ENCODE assay signal across 8 cellular contexts in genomic region chr4:112230879-112231778, GRCh38. TPM values are rescaled to one million over a fixed set of nuclear protein-coding genes. Genes with fewer than 3 reads are reported as not detected.
A peak's percentile ranks its signal among the peaks of the same experiment; 100 is the strongest.
DNase-seq lines count a peak whose midpoint lies in the region; ATAC-seq and TF ChIP-seq lines count a peak whose summit lies in the region.

No MANE protein-coding gene starts in this region.

- no peaks in the 10 kb centered on the region for H3K9me3 Mint-ChIP-seq in CD4-positive, alpha-beta T cell

- no peaks in the 10 kb centered on the region for H3K27me3 ChIP-seq in CD4-positive, alpha-beta T cell (ENCODE audit: control insufficient read depth, insufficient read depth, low read length)
- no peaks in the 10 kb centered on the region for H3K27me3 ChIP-seq in lung (ENCODE audit: control insufficient read depth, insufficient read depth)

- H3K4me3 ChIP-seq in lung: peak overlapping the region; percentile 99

- POLR2A ChIA-PET in CD4-positive, alpha-beta T cell (lab: Charles Lee): interaction anchor here (0.9 to 2.3 kb wide), 7 partner anchors 14 to 292 kb away, joined by 3 to 22 read pairs (median 4); partner anchors contain the start of genes FAM241A and TIFA

- no peak for TF ChIP-seq CTCF in CD4-positive, alpha-beta T cell (IDR thresholded peaks at IDR 0.05)
- TF ChIP-seq CTCF in GM20000 (IDR thresholded peaks at IDR 0.05; ENCODE audit: extremely low read depth, missing control alignments) (no peak), lung (IDR thresholded peaks at IDR 0.05; ENCODE audit: control extremely low read depth, extremely low read depth) (no peak)

- H3K4me1 Mint-ChIP-seq in CD4-positive, alpha-beta T cell (ENCODE audit: low read depth): peaks cover 55% of the 10 kb centered on the region

- intact Hi-C loops in CD4-positive, alpha-beta T cell (cut with DNase I, micrococcal nuclease): loop anchor here (1.0 to 5.0 kb wide), 4 partner anchors 54 to 406 kb away; partner anchors contain the start of genes FAM241A (in 1 of the 2), LARP7 (in 1 of the 2) and TIFA (in 1 of the 2)

- DNase-seq in CD4-positive, alpha-beta T cell: peak; percentile 91 to 97 (median 95)
- DNase-seq in GM20000 (ENCODE audit: low spot score) (peak; percentile 97), HS-5 (ENCODE audit: low read depth) (peak; percentile 92), NK-92 (lab: John Stamatoyannopoulos, UW; ENCODE audit: unreplicated experiment) (peak; percentile 65), lung (ENCODE audit: low spot score) (peak; percentile 98)
- DNase-seq in activated CD8-positive, alpha-beta memory T cell treated with anti-CD3 and anti-CD28 coated beads for 24 hours: peak; percentile 98
- peak; percentile 91 for DNase-seq in effector CD8-positive, alpha-beta T cell (lab: John Stamatoyannopoulos, UW)
- peak; percentile 94 to 97 (median 97) for DNase-seq in stimulated activated CD4-positive, alpha-beta T cell treated with anti-CD3 and anti-CD28 coated beads, TNF-alpha, amount 100 ng/mL, for 24 hours (ENCODE audit: low read depth in 3 of 3)

- no peaks in the 10 kb centered on the region for H3K4me1 ChIP-seq in lung (ENCODE audit: control insufficient read depth in 2 of 2, insufficient read depth in 2 of 2, low read length in 2 of 2)

- H3K36me3 ChIP-seq in lung (ENCODE audit: control insufficient read depth in 2 of 2, insufficient read depth in 2 of 2, low read length in 2 of 2): no peaks in the 10 kb centered on the region

- no peaks in the 10 kb centered on the region for H3K27me3 Mint-ChIP-seq in CD4-positive, alpha-beta T cell

- H3K36me3 Mint-ChIP-seq in CD4-positive, alpha-beta T cell (ENCODE audit: low read depth): peaks cover 10% of the 10 kb centered on the region

- H3K27ac Mint-ChIP-seq in CD4-positive, alpha-beta T cell: peak overlapping the region; percentile 98

- peak; percentile 89 for ATAC-seq in CD4-positive, alpha-beta T cell (ENCODE audit: poor library complexity)
- ATAC-seq in lung (ENCODE audit: insufficient read depth, low FRiP score): peak; percentile 99

- WGBS in lung, 2 donors: 0% methylated on average over 49 to 52 of the region's 52 CpGs

- CTCF ChIA-PET in CD4-positive, alpha-beta T cell (lab: Charles Lee): interaction anchor here (1.2 kb wide), 1 partner anchor 17 kb away, joined by 3 read pairs; no protein-coding TSS in a partner anchor

- peak overlapping the region; percentile 99 for H3K4me3 Mint-ChIP-seq in CD4-positive, alpha-beta T cell

- no peaks in the 10 kb centered on the region for H3K9me3 ChIP-seq in CD4-positive, alpha-beta T cell (ENCODE audit: control insufficient read depth, low read length)
- peaks cover 0 to 3% of the 10 kb centered on the region in 2 donors for H3K9me3 ChIP-seq in lung (ENCODE audit: control insufficient read depth in 2 of 2, insufficient read depth in 1 of 2, low read length in 1 of 2)

- H3K27ac ChIP-seq in CD4-positive, alpha-beta T cell (ENCODE audit: low read depth, low read length): peak overlapping the region; percentile 93
- peak overlapping the region; percentile 94 to 100 for H3K27ac ChIP-seq in lung (ENCODE audit: low read depth in 1 of 2, low read length in 1 of 2)

RNA-seq across cellular contexts. Expression of gene AP1AR, which starts 0.5 kb away (rescaled TPM):
- 1 to 10 TPM; 3.7 to 4.8 TPM for total RNA-seq in CD4-positive, alpha-beta T cell
- 10 to 100 TPM; 22.4 to 25.7 TPM for total RNA-seq in lung
- 10 to 100 TPM; 12.8 to 16.0 TPM for polyA plus RNA-seq in lung

RNA-seq across cellular contexts. Expression of gene TIFA, which starts 54.6 kb away (rescaled TPM):
- 10 to 100 TPM; 14.5 to 18.4 TPM for total RNA-seq in CD4-positive, alpha-beta T cell
- 10 to 100 TPM in 1 of 2 donors, 1 to 10 TPM in 1; 9.0 to 17.6 TPM for total RNA-seq in lung
- 10 to 100 TPM in 1 of 2 donors, 1 to 10 TPM in 1; 5.8 to 23.8 TPM for polyA plus RNA-seq in lung

Comparison
In these comparisons a context has a peak if more than half of its experiments do, and no peak if none do; other contexts are left out.
1. Peak in every context shown above with its lines: DNase-seq, ATAC-seq, H3K4me3 ChIP-seq and H3K27ac ChIP-seq.
2. RNA of gene AP1AR, which starts 0.5 kb away (total RNA-seq): 22.4 to 25.7 TPM in lung; 3.7 to 4.8 TPM in CD4-positive, alpha-beta T cell; every median in the first group is over 4 times any median in the second.